Comparison of ENCODE assay signal across 10 cellular contexts in genomic region chr19:40191836-40192646, GRCh38. TPM values are rescaled to one million over a fixed set of nuclear protein-coding genes. Genes with fewer than 3 reads are reported as not detected.
DNase-seq lines count a peak whose midpoint lies in the region; ATAC-seq, FAIRE-seq and TF ChIP-seq lines count a peak whose summit lies in the region.
"Had no signal": no experiment of that assay in that cellular context is flagged by ENCODE, and none has a peak within 500 bp of the region (broad histone marks: within the 10 kb centered on the region; RNA-seq: fewer than 3 reads in every experiment).

No MANE protein-coding gene starts in this region.

- POLR2A ChIA-PET in GM12878 (lab: Charles Lee) = interaction anchor here (0.5 kb wide), 1 partner anchor 1012 kb away, joined by 3 read pairs; no protein-coding TSS in a partner anchor

- no peak overlapping the region for H3K56ac ChIP-seq in H9 (ENCODE audit: insufficient read length, low read depth, low read length)

- dilution Hi-C loops in keratinocyte (cut with MboI; ENCODE audit: extremely low pct_ligation_motif_present, low sequenced_read_pairs) = no loop called here

- no peaks in the 10 kb centered on the region for H4K20me1 ChIP-seq in H9 (ENCODE audit: control insufficient read depth, insufficient read depth, insufficient read length)
- no peaks in the 10 kb centered on the region for H4K20me1 ChIP-seq in OCI-LY3 (ENCODE audit: insufficient read depth, low read length)
- H4K20me1 ChIP-seq in GM12878 (ENCODE audit: control insufficient read depth, insufficient read depth) = no peaks in the 10 kb centered on the region
- no peaks in the 10 kb centered on the region for H4K20me1 ChIP-seq in keratinocyte (ENCODE audit: control insufficient read depth, extremely low read depth, insufficient read depth, low read length)

- SMC1A ChIA-PET in GM12878 (lab: Charles Lee; ENCODE audit: uncharacterized antibody, unreplicated experiment) = interaction anchor here (2.7 kb wide), 1 partner anchor 34 kb away, joined by 6 read pairs; no protein-coding TSS in a partner anchor

- WGBS in H9 (ENCODE audit: extremely low coverage, insufficient read length, low lambda C conversion rate) = no CpG with 5 or more reads among the region's 62 CpGs
- WGBS in GM12878 (ENCODE audit: insufficient coverage, insufficient replicate concordance, low lambda C conversion rate, missing lambda C conversion rate) = 25% methylated on average over 48 of the region's 62 CpGs

- TF ChIP-seq EP300 in GM12878 (IDR thresholded peaks at IDR 0.05; ENCODE audit: borderline replicate concordance in 1 of 2, control insufficient read depth in 1 of 2, low read depth in 2 of 2, low read length in 2 of 2) = no peak

- peak overlapping the region; percentile 56 to 72 for H3K4me3 Mint-ChIP-seq in H9

- H3K9me3 ChIP-seq in H9 (ENCODE audit: control insufficient read depth, low read depth, low read length) = no peaks in the 10 kb centered on the region
- H3K9me3 ChIP-seq in OCI-LY3 (ENCODE audit: insufficient read depth, low read length) = no peaks in the 10 kb centered on the region
- no peaks in the 10 kb centered on the region for H3K9me3 ChIP-seq in GM12878 (replicated peaks; ENCODE audit: control insufficient read depth, insufficient read depth, low read length)
- no peaks in the 10 kb centered on the region for H3K9me3 ChIP-seq in keratinocyte (ENCODE audit: control insufficient read depth, low read depth, low read length)

- no peak overlapping the region for H2BK15ac ChIP-seq in H9 (ENCODE audit: low read depth, low read length)

- H3K9me3 Mint-ChIP-seq in H9 = no peaks in the 10 kb centered on the region

- no peak overlapping the region for H3K23ac ChIP-seq in H9 (ENCODE audit: insufficient read length, low read depth, low read length)

- H3K4me1 ChIP-seq in H9 (ENCODE audit: insufficient read depth, low read length) (peaks cover 4% of the 10 kb centered on the region; the same call in 1 of the 2 replicates), OCI-LY3 (ENCODE audit: low read length) (peaks cover 15% of the 10 kb centered on the region), GM12878 (ENCODE audit: control insufficient read depth, insufficient read depth, low read length) (peaks cover 10% of the 10 kb centered on the region), keratinocyte (ENCODE audit: control insufficient read depth, extremely low read depth, insufficient read depth, low read length) (peaks cover 11% of the 10 kb centered on the region)

- H3K79me2 ChIP-seq in H9 (ENCODE audit: insufficient read depth, low read length) (no peaks in the 10 kb centered on the region), OCI-LY3 (ENCODE audit: low read length) (peaks cover 9% of the 10 kb centered on the region; the same call in 1 of the 2 replicates), GM12878 (ENCODE audit: control insufficient read depth, insufficient read depth, low read length) (peaks cover 4% of the 10 kb centered on the region), keratinocyte (ENCODE audit: control insufficient read depth, insufficient read depth, low read length) (no peaks in the 10 kb centered on the region)

- H3K27ac ChIP-seq in H9 (ENCODE audit: insufficient read length, low read depth, low read length) (no peak overlapping the region), OCI-LY3 (ENCODE audit: low read length) (no peak overlapping the region), GM12878 (ENCODE audit: control insufficient read depth, insufficient read depth) (peak overlapping the region; percentile 24; the same call in 1 of the 2 replicates), keratinocyte (ENCODE audit: control insufficient read depth, insufficient read depth, low read length) (no peak overlapping the region)

- H2BK120ac ChIP-seq in H9 (ENCODE audit: low read depth, low read length, poor library complexity, severe bottlenecking) = no peak overlapping the region

- RAD21 ChIA-PET in GM12878 (lab: Charles Lee; ENCODE audit: unreplicated experiment) = interaction anchor here (1.2 to 2.2 kb wide), 3 partner anchors 22 to 222 kb away, joined by 3 to 7 read pairs (median 5); partner anchors contain the start of gene TTC9B

- H3K4me1 Mint-ChIP-seq in H9 = peaks cover 9 to 22% of the 10 kb centered on the region in 2 experiments

- H3K18ac ChIP-seq in H9 (ENCODE audit: insufficient read length, low read depth, low read length) = no peak overlapping the region

- peak overlapping the region; percentile 12; the same call in 1 of the 2 replicates for H3K14ac ChIP-seq in H9 (ENCODE audit: insufficient read depth, low read length)

- H3K4ac ChIP-seq in H9 (ENCODE audit: low read depth, low read length) = no peak overlapping the region

- peaks cover 6% of the 10 kb centered on the region for H3K27me3 Mint-ChIP-seq in H9 (ENCODE audit: low read depth)

- H3K4me2 ChIP-seq in H9 (ENCODE audit: insufficient read depth, insufficient read length, low read length) (peak overlapping the region; percentile 13), OCI-LY3 (ENCODE audit: low read length) (peak overlapping the region; percentile 81), GM12878 (ENCODE audit: control insufficient read depth, insufficient read depth) (peak overlapping the region; percentile 87), keratinocyte (ENCODE audit: control insufficient read depth, extremely low read depth, insufficient read depth, low read depth, low read length) (peak overlapping the region; percentile 80)

- TF ChIP-seq CTCF in H9 (conservative IDR thresholded peaks at IDR 0.05) (peak; percentile 48; the same call in 2 of the 3 replicates), OCI-LY3 (IDR thresholded peaks at IDR 0.05; ENCODE audit: low read depth, low read length) (0 out of 2 replicates have a peak, but pooled peaks have one; percentile 15), GM12878 (IDR thresholded peaks at IDR 0.05 in 2 of 3, conservative IDR thresholded peaks at IDR 0.05 in 1 of 3; ENCODE audit: control insufficient read depth in 2 of 3, extremely low read depth in 1 of 3, insufficient read depth in 1 of 3, low read depth in 3 of 3, low read length in 3 of 3) (peak; percentile 7 to 23 (median 19); a peak in 3 of 6 replicates), keratinocyte (optimal IDR thresholded peaks at IDR 0.05 in 1 of 3, IDR thresholded peaks at IDR 0.05 in 1 of 3, conservative IDR thresholded peaks at IDR 0.05 in 1 of 3; ENCODE audit: extremely low read depth in 1 of 3, insufficient read depth in 2 of 3, low read length in 3 of 3) (no peak)

- intact Hi-C loops in GM12878 (cut with micrococcal nuclease; ENCODE audit: unreplicated experiment) = no loop called here

- H3K27me3 ChIP-seq in H9 (ENCODE audit: insufficient read depth, low read length) = no peaks in the 10 kb centered on the region; the same call in 1 of the 2 replicates
- H3K27me3 ChIP-seq in OCI-LY3 (ENCODE audit: low read depth, low read length) = no peaks in the 10 kb centered on the region
- no peaks in the 10 kb centered on the region for H3K27me3 ChIP-seq in GM12878 (replicated peaks in 1 of 2; ENCODE audit: control insufficient read depth in 2 of 2, insufficient read depth in 2 of 2, low read length in 1 of 2)
- no peaks in the 10 kb centered on the region for H3K27me3 ChIP-seq in keratinocyte (ENCODE audit: control insufficient read depth, extremely low read depth, insufficient read depth, low read length)

- H2AFZ ChIP-seq in H9 (ENCODE audit: low read length) (no peak overlapping the region), OCI-LY3 (ENCODE audit: low read depth, low read length) (peak overlapping the region; percentile 29; the same call in 1 of the 2 replicates), GM12878 (ENCODE audit: control insufficient read depth, low read depth, low read length) (peak overlapping the region; percentile 68), keratinocyte (ENCODE audit: control insufficient read depth, low read length) (peak overlapping the region; percentile 63)

- no TSS peak for BruUV-seq in GM12878 (replicated peaks; lab: Mats Ljungman, UMichigan)

- peak overlapping the region; percentile 88 for H3K4me3 ChIP-seq in OCI-LY3 (ENCODE audit: low read length)
- H3K4me3 ChIP-seq in GM12878 = peak overlapping the region; percentile 84
- peak overlapping the region; percentile 57 to 75 (median 59) for H3K4me3 ChIP-seq in keratinocyte (ENCODE audit: control insufficient read depth in 2 of 3, extremely low read depth in 1 of 3, insufficient read depth in 2 of 3, low read depth in 1 of 3, low read length in 3 of 3)

- H3K9ac ChIP-seq in H9 (ENCODE audit: extremely low read depth, insufficient read length, low read length) = no peak overlapping the region
- H3K9ac ChIP-seq in OCI-LY3 (ENCODE audit: low read length) = peak overlapping the region; percentile 70
- H3K9ac ChIP-seq in GM12878 (ENCODE audit: control insufficient read depth, insufficient read depth, low read length) = peak overlapping the region; percentile 77
- H3K9ac ChIP-seq in keratinocyte (ENCODE audit: control insufficient read depth, extremely low read depth, insufficient read depth, low read length) = peak overlapping the region; percentile 84

- no peak overlapping the region for H3T11ph ChIP-seq in H9 (ENCODE audit: low read length)

- no peak overlapping the region for H2BK20ac ChIP-seq in H9 (ENCODE audit: low read depth, low read length, poor library complexity, severe bottlenecking)

- TF ChIP-seq POLR2A in GM12878 (IDR thresholded peaks at IDR 0.05; ENCODE audit: low read depth, low read length) = peak; percentile 28; the same call in 1 of the 2 replicates

- H4K5ac ChIP-seq in H9 (ENCODE audit: insufficient read length, low read depth, low read length) = no peak overlapping the region

- no peaks in the 10 kb centered on the region for H3K79me1 ChIP-seq in H9 (ENCODE audit: insufficient read depth, low read depth, low read length, poor library complexity, severe bottlenecking)

- no peak overlapping the region for H2BK5ac ChIP-seq in H9 (ENCODE audit: insufficient read length, low read length)

- peak; percentile 8 to 12 for DNase-seq in NCI-H2081 (lab: John Stamatoyannopoulos, UW)
- no peak for DNase-seq in NCI-H2081 treated with DMSO at 0.1 percent for 48 hours (lab: John Stamatoyannopoulos, UW)
- DNase-seq in H9 = peak; percentile 77
- no peak for DNase-seq in GM12878 (ENCODE audit: low read depth, low spot score)
- DNase-seq in keratinocyte (ENCODE audit: low read depth, low spot score) = no peak
- peak; percentile 11 to 13 for DNase-seq in stimulated activated CD8-positive, alpha-beta memory T cell treated with anti-CD3 and anti-CD28 coated beads, Interleukin-2, amount 100 ng/mL, for 48 hours (ENCODE audit: low read depth in 2 of 2)

- FAIRE-seq in GM12878 (lab: Jason Lieb, UNC) = no peak
- no peak for FAIRE-seq in keratinocyte (lab: Jason Lieb, UNC)
- FAIRE-seq: endometrium, G401.6 had no signal

- CTCF ChIA-PET in GM12878 (lab: Yijun Ruan, JAX) = interaction anchor here (0.7 to 1.1 kb wide), 3 partner anchors 27 to 91 kb away, joined by 3 to 4 read pairs (median 3); no protein-coding TSS in a partner anchor

- no peak overlapping the region for H4K91ac ChIP-seq in H9 (ENCODE audit: insufficient read length, low read depth, low read length)

- H3K9me1 ChIP-seq in keratinocyte (ENCODE audit: control insufficient read depth, extremely low read depth, insufficient read depth, low read length) = no peaks in the 10 kb centered on the region

- TF ChIP-seq RAD21 in GM12878 (IDR thresholded peaks at IDR 0.05; ENCODE audit: insufficient read depth, low read depth, low read length) = peak; percentile 31; the same call in 1 of the 2 replicates

- peaks cover 9% of the 10 kb centered on the region for H3K23me2 ChIP-seq in H9 (ENCODE audit: insufficient read length, low read depth, low read length, poor library complexity, severe bottlenecking)

- no peak overlapping the region for H4K8ac ChIP-seq in H9 (replicated peaks; ENCODE audit: insufficient read length, low read depth, low read length)

- H3K36me3 ChIP-seq in OCI-LY3 (replicated peaks; ENCODE audit: low read depth, low read length) = peaks cover 10% of the 10 kb centered on the region
- H3K36me3 ChIP-seq in GM12878 (ENCODE audit: control insufficient read depth in 2 of 2, insufficient read depth in 2 of 2, low read length in 1 of 2) = no peaks in the 10 kb centered on the region
- peaks cover 0 to 3% of the 10 kb centered on the region in 2 experiments for H3K36me3 ChIP-seq in keratinocyte (ENCODE audit: control insufficient read depth in 2 of 2, extremely low read depth in 1 of 2, insufficient read depth in 2 of 2, low read length in 2 of 2)

- H3K36me3 Mint-ChIP-seq in H9 (ENCODE audit: insufficient read depth in 1 of 3, low read depth in 3 of 3) = no peaks in the 10 kb centered on the region; a peak in 1 of 7 replicates

- no peak overlapping the region for H3K27ac Mint-ChIP-seq in H9

- H2BK12ac ChIP-seq in H9 (ENCODE audit: insufficient read length, low read depth, low read length) = no peak overlapping the region

- ATAC-seq in GM12878 (peak; percentile 4; the same call in 1 of the 3 replicates), GM18861 (IDR thresholded peaks at IDR 0.05; ENCODE audit: unreplicated experiment) (no peak)

- H2AK5ac ChIP-seq in H9 (ENCODE audit: insufficient read length, low read length) = no peak overlapping the region

- in situ Hi-C loops in GM12878 (cut with MboI) = no loop called here

RNA-seq across cellular contexts. Expression of gene MAP3K10, which starts 0.8 kb away (rescaled TPM):
- total RNA-seq in H9 (2021) (17.7 and 19.0 TPM in 2 replicates), GM12878 (2014; rRNA removed) (9.0 and 13.6 TPM in 2 replicates), GM12878 (2014; rRNA removed; fragmentation: Illumina TruSeq; extraction: Trizol) (4.5 and 5.0 TPM in 2 replicates), GM12878 (2021) (14.1 and 16.6 TPM in 2 replicates)
- 16.6 and 22.1 TPM in 2 replicates for total RNA-seq in GM12878 (2013; cell fraction: nucleolus; rRNA removed)
- 2.2 TPM for polyA plus RNA-seq in GM12878 (2011; ENCODE audit: low read depth)
- polyA plus RNA-seq in GM12878 (2011; rRNA removed) (1.3 and 2.2 TPM in 2 replicates), GM12878 (2014; fragmentation: Illumina TruSeq; extraction: Trizol) (1.1 and 2.5 TPM in 2 replicates), GM12878 (2014; fragmentation: Nextera tagmentation; extraction: Ambion mirVana) (under 1 TPM; 0.11 to 0.16 TPM), GM12878 (2014; rRNA removed) (9.9 and 15.1 TPM in 2 replicates), GM12878 (2016; fragmentation: Nextera tagmentation; extraction: Ambion mirVana) (1 to 10 TPM in 1 of 2 experiments, under 1 TPM in 1; 0.53 to 2.7 TPM), keratinocyte (2.9 to 5.7 TPM (median 4.2 TPM) in 3 replicates)
- polyA plus RNA-seq in GM12878 (2011; cell fraction: cytosol; rRNA removed) = 1.8 and 3.8 TPM in 2 replicates
- polyA plus RNA-seq in GM12878 (2011; cell fraction: nucleus; rRNA removed) = 23.0 and 24.8 TPM in 2 replicates
- 9.2 and 10.8 TPM in 2 replicates for polyA plus RNA-seq in GM12878 (2012)
- 3.1 and 9.0 TPM in 2 replicates for polyA minus RNA-seq in GM12878 (2011; rRNA and poly(A)+ RNA removed)
- 4.5 and 4.6 TPM in 2 replicates for polyA minus RNA-seq in GM12878 (2011; cell fraction: cytosol; rRNA and poly(A)+ RNA removed)
- polyA minus RNA-seq in GM12878 (2011; cell fraction: nucleus; rRNA and poly(A)+ RNA removed) = 6.2 and 11.0 TPM in 2 replicates
- polyA plus RNA-seq in keratinocyte (2011; ENCODE audit: low read depth) = 6.7 TPM
- 1.3 and 3.9 TPM in 2 replicates for polyA plus RNA-seq in keratinocyte (2011; cell fraction: cytosol; rRNA removed)
- polyA plus RNA-seq in keratinocyte (2011; cell fraction: nucleus; rRNA removed) = 14.7 and 19.5 TPM in 2 replicates
- 6.0 and 7.0 TPM in 2 replicates for polyA plus RNA-seq in keratinocyte (2012; ENCODE audit: low replicate concordance)
- polyA minus RNA-seq in keratinocyte = 5.3 to 6.6 TPM (median 6.4 TPM) in 3 replicates
- polyA minus RNA-seq in keratinocyte (2011; cell fraction: cytosol; rRNA and poly(A)+ RNA removed) = 10.4 TPM
- polyA minus RNA-seq in keratinocyte (2011; cell fraction: nucleus; rRNA and poly(A)+ RNA removed) = 6.3 and 10.2 TPM in 2 replicates

RNA-seq across cellular contexts. Expression of gene TTC9B, which starts 26.1 kb away (rescaled TPM):
- total RNA-seq in H9 (2021) (0.15 and 0.31 TPM in 2 replicates), GM12878 (2014; rRNA removed) (not detected in 2 replicates), GM12878 (2014; rRNA removed; fragmentation: Illumina TruSeq; extraction: Trizol) (not detected in 2 replicates), GM12878 (2021) (not detected in 2 replicates)
- not detected in 2 replicates for total RNA-seq in GM12878 (2013; cell fraction: nucleolus; rRNA removed)
- polyA plus RNA-seq in GM12878 (2011; ENCODE audit: low read depth) = not detected
- polyA plus RNA-seq in GM12878 (2011; rRNA removed) (not detected in 2 replicates), GM12878 (2014; fragmentation: Illumina TruSeq; extraction: Trizol) (not detected in 2 replicates), GM12878 (2014; fragmentation: Nextera tagmentation; extraction: Ambion mirVana) (under 1 TPM; 0.04 to 0.14 TPM), GM12878 (2014; rRNA removed) (not detected in 2 replicates), GM12878 (2016; fragmentation: Nextera tagmentation; extraction: Ambion mirVana) (under 1 TPM in 1 of 2 experiments, not detected in 1; 0.10 TPM), keratinocyte (not detected in 3 replicates)
- polyA plus RNA-seq in GM12878 (2011; cell fraction: cytosol; rRNA removed) = not detected in 2 replicates
- polyA plus RNA-seq in GM12878 (2011; cell fraction: nucleus; rRNA removed) = not detected in 2 replicates
- polyA plus RNA-seq in GM12878 (2012) = 0.15 and 0.38 TPM in 2 replicates
- not detected in 2 replicates for polyA minus RNA-seq in GM12878 (2011; rRNA and poly(A)+ RNA removed)
- polyA minus RNA-seq in GM12878 (2011; cell fraction: cytosol; rRNA and poly(A)+ RNA removed) = not detected in 2 replicates
- polyA minus RNA-seq in GM12878 (2011; cell fraction: nucleus; rRNA and poly(A)+ RNA removed) = not detected in 2 replicates
- not detected for polyA plus RNA-seq in keratinocyte (2011; ENCODE audit: low read depth)
- not detected in 2 replicates for polyA plus RNA-seq in keratinocyte (2011; cell fraction: cytosol; rRNA removed)
- polyA plus RNA-seq in keratinocyte (2011; cell fraction: nucleus; rRNA removed) = not detected in 2 replicates
- 0.20 TPM in 1 of 2 replicates, not detected in the other for polyA plus RNA-seq in keratinocyte (2012; ENCODE audit: low replicate concordance)
- polyA minus RNA-seq in keratinocyte = not detected in 3 replicates
- not detected for polyA minus RNA-seq in keratinocyte (2011; cell fraction: cytosol; rRNA and poly(A)+ RNA removed)
- not detected in 2 replicates for polyA minus RNA-seq in keratinocyte (2011; cell fraction: nucleus; rRNA and poly(A)+ RNA removed)

RNA-seq across cellular contexts. Expression of gene CCNP, which starts 34.4 kb away (rescaled TPM):
- 0.31 and 0.35 TPM in 2 replicates for total RNA-seq in H9 (2021)
- 0.56 TPM in 1 of 2 replicates, not detected in the other for total RNA-seq in GM12878 (2013; cell fraction: nucleolus; rRNA removed)
- total RNA-seq in GM12878 (2014; rRNA removed) = 0.56 TPM in 1 of 2 replicates, not detected in the other
- not detected in 2 replicates for total RNA-seq in GM12878 (2014; rRNA removed; fragmentation: Illumina TruSeq; extraction: Trizol)
- not detected in 2 replicates for total RNA-seq in GM12878 (2021)
- polyA plus RNA-seq in GM12878 (2011; ENCODE audit: low read depth) = not detected
- 0.05 TPM in 1 of 2 replicates, not detected in the other for polyA plus RNA-seq in GM12878 (2011; rRNA removed)
- 0.04 TPM in 1 of 2 replicates, not detected in the other for polyA plus RNA-seq in GM12878 (2011; cell fraction: cytosol; rRNA removed)
- polyA plus RNA-seq in GM12878 (2011; cell fraction: nucleus; rRNA removed) = 0.16 and 0.52 TPM in 2 replicates
- not detected in 2 replicates for polyA plus RNA-seq in GM12878 (2012)
- polyA plus RNA-seq in GM12878 (2014; fragmentation: Illumina TruSeq; extraction: Trizol) = 0.03 TPM in 1 of 2 replicates, not detected in the other
- polyA plus RNA-seq in GM12878 (2014; fragmentation: Nextera tagmentation; extraction: Ambion mirVana) = not detected
- polyA plus RNA-seq in GM12878 (2014; rRNA removed) = 0.04 TPM in 1 of 2 replicates, not detected in the other
- polyA plus RNA-seq in GM12878 (2016; fragmentation: Nextera tagmentation; extraction: Ambion mirVana) = not detected
- polyA minus RNA-seq in GM12878 (2011; rRNA and poly(A)+ RNA removed) = not detected in 2 replicates
- not detected in 2 replicates for polyA minus RNA-seq in GM12878 (2011; cell fraction: cytosol; rRNA and poly(A)+ RNA removed)
- not detected in 2 replicates for polyA minus RNA-seq in GM12878 (2011; cell fraction: nucleus; rRNA and poly(A)+ RNA removed)
- polyA plus RNA-seq in keratinocyte = 0.13 to 0.22 TPM (median 0.16 TPM) in 3 replicates
- polyA plus RNA-seq in keratinocyte (2011; ENCODE audit: low read depth) = not detected
- 0.12 TPM in 2 replicates for polyA plus RNA-seq in keratinocyte (2011; cell fraction: cytosol; rRNA removed)
- polyA plus RNA-seq in keratinocyte (2011; cell fraction: nucleus; rRNA removed) = 0.71 and 0.99 TPM in 2 replicates
- 0.28 and 0.32 TPM in 2 replicates for polyA plus RNA-seq in keratinocyte (2012; ENCODE audit: low replicate concordance)
- not detected in 3 replicates for polyA minus RNA-seq in keratinocyte
- polyA minus RNA-seq in keratinocyte (2011; cell fraction: cytosol; rRNA and poly(A)+ RNA removed) = not detected
- polyA minus RNA-seq in keratinocyte (2011; cell fraction: nucleus; rRNA and poly(A)+ RNA removed) = 0.42 TPM in 1 of 2 replicates, not detected in the other

Comparison
In these comparisons a context has a peak if more than half of its experiments do, and no peak if none do; other contexts are left out.
1. DNase-seq: peak in NCI-H2081 (2 of 2), H9 (single experiment) and stimulated activated CD8-positive, alpha-beta memory T cell treated with anti-CD3 and anti-CD28 coated beads, Interleukin-2, amount 100 ng/mL, for 48 hours (2 of 2); none in NCI-H2081 treated with DMSO at 0.1 percent for 48 hours (single experiment), GM12878 (single experiment) and keratinocyte (single experiment).
2. H3K4me2 ChIP-seq: peak in every context shown above with its lines; median percentile 87 in GM12878; 81 in OCI-LY3; 80 in keratinocyte; 13 in H9.
3. CTCF ChIP-seq: peak in H9 (single experiment), OCI-LY3 (single experiment) and GM12878 (3 of 3); none in keratinocyte (0 of 3).
4. Peak in every context shown above with its lines, with median percentiles within 50 percentile points of each other: H3K4me3 ChIP-seq.